Comparison of ENCODE assay signal across 1 cellular context in genomic region chr10:49539320-49539885, GRCh38.
TF ChIP-seq lines count a peak whose summit lies in the region.

No MANE protein-coding gene starts in this region.

TF ChIP-seq in H1, 55 proteins besides CTCF, POLR2A, EP300 and RAD21 (continued from another document):
- TF ChIP-seq RNF2 (IDR thresholded peaks at IDR 0.05; ENCODE audit: borderline replicate concordance, low read depth, low read length, missing control alignments, poor library complexity, severe bottlenecking), result no peak
